1 cellular context compared by ENCODE assay signal in the genomic region with DNA sequence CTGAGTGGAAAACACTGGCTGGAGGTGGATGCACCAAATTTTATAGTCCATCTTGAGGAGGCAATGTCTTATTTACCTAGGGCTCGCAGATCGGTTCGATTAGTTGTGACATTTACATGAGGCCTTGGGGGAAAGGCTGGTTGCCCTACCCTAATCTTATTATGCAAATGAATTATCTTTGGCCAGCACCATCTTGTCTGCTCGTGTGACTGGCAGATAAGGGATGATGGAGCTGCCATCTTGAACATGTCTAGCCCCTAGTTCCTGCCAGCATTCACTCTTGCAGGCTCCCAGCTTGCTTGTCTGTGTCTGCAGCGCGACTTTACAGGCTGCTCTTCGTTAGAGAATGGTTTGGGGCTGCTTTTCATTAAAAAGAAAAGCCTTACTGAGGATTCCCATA.
TF ChIP-seq lines count a peak whose summit lies in the region.

No MANE protein-coding gene starts in this region.

TF ChIP-seq in WTC11, 78 proteins besides CTCF, POLR2A, EP300 and RAD21 (continued from another document):
- TF ChIP-seq, protein P1, sequence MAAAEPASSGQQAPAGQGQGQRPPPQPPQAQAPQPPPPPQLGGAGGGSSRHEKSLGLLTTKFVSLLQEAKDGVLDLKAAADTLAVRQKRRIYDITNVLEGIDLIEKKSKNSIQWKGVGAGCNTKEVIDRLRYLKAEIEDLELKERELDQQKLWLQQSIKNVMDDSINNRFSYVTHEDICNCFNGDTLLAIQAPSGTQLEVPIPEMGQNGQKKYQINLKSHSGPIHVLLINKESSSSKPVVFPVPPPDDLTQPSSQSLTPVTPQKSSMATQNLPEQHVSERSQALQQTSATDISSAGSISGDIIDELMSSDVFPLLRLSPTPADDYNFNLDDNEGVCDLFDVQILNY (CRISPR knock-in tag; IDR thresholded peaks at IDR 0.05): no peak
- TF ChIP-seq CBFB (CRISPR knock-in tag; IDR thresholded peaks at IDR 0.05; ENCODE audit: low read depth) (no peak), ZNF396 (CRISPR knock-in tag; IDR thresholded peaks at IDR 0.05; ENCODE audit: borderline replicate concordance) (no peak), TEAD1 (CRISPR knock-in tag; IDR thresholded peaks at IDR 0.05) (no peak), NFYB (CRISPR knock-in tag; conservative IDR thresholded peaks at IDR 0.05; ENCODE audit: low read depth) (no peak)
- TF ChIP-seq, protein P2, sequence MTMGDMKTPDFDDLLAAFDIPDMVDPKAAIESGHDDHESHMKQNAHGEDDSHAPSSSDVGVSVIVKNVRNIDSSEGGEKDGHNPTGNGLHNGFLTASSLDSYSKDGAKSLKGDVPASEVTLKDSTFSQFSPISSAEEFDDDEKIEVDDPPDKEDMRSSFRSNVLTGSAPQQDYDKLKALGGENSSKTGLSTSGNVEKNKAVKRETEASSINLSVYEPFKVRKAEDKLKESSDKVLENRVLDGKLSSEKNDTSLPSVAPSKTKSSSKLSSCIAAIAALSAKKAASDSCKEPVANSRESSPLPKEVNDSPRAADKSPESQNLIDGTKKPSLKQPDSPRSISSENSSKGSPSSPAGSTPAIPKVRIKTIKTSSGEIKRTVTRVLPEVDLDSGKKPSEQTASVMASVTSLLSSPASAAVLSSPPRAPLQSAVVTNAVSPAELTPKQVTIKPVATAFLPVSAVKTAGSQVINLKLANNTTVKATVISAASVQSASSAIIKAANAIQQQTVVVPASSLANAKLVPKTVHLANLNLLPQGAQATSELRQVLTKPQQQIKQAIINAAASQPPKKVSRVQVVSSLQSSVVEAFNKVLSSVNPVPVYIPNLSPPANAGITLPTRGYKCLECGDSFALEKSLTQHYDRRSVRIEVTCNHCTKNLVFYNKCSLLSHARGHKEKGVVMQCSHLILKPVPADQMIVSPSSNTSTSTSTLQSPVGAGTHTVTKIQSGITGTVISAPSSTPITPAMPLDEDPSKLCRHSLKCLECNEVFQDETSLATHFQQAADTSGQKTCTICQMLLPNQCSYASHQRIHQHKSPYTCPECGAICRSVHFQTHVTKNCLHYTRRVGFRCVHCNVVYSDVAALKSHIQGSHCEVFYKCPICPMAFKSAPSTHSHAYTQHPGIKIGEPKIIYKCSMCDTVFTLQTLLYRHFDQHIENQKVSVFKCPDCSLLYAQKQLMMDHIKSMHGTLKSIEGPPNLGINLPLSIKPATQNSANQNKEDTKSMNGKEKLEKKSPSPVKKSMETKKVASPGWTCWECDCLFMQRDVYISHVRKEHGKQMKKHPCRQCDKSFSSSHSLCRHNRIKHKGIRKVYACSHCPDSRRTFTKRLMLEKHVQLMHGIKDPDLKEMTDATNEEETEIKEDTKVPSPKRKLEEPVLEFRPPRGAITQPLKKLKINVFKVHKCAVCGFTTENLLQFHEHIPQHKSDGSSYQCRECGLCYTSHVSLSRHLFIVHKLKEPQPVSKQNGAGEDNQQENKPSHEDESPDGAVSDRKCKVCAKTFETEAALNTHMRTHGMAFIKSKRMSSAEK (CRISPR knock-in tag; IDR thresholded peaks at IDR 0.05; ENCODE audit: borderline replicate concordance): no peak
- TF ChIP-seq, protein P3, sequence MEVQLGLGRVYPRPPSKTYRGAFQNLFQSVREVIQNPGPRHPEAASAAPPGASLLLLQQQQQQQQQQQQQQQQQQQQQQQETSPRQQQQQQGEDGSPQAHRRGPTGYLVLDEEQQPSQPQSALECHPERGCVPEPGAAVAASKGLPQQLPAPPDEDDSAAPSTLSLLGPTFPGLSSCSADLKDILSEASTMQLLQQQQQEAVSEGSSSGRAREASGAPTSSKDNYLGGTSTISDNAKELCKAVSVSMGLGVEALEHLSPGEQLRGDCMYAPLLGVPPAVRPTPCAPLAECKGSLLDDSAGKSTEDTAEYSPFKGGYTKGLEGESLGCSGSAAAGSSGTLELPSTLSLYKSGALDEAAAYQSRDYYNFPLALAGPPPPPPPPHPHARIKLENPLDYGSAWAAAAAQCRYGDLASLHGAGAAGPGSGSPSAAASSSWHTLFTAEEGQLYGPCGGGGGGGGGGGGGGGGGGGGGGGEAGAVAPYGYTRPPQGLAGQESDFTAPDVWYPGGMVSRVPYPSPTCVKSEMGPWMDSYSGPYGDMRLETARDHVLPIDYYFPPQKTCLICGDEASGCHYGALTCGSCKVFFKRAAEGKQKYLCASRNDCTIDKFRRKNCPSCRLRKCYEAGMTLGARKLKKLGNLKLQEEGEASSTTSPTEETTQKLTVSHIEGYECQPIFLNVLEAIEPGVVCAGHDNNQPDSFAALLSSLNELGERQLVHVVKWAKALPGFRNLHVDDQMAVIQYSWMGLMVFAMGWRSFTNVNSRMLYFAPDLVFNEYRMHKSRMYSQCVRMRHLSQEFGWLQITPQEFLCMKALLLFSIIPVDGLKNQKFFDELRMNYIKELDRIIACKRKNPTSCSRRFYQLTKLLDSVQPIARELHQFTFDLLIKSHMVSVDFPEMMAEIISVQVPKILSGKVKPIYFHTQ (CRISPR knock-in tag; IDR thresholded peaks at IDR 0.05): no peak
- TF ChIP-seq, protein P4, sequence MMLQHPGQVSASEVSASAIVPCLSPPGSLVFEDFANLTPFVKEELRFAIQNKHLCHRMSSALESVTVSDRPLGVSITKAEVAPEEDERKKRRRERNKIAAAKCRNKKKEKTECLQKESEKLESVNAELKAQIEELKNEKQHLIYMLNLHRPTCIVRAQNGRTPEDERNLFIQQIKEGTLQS (CRISPR knock-in tag; conservative IDR thresholded peaks at IDR 0.05): no peak
